ENCODE assay signal across 12 cellular contexts in the genomic region with DNA sequence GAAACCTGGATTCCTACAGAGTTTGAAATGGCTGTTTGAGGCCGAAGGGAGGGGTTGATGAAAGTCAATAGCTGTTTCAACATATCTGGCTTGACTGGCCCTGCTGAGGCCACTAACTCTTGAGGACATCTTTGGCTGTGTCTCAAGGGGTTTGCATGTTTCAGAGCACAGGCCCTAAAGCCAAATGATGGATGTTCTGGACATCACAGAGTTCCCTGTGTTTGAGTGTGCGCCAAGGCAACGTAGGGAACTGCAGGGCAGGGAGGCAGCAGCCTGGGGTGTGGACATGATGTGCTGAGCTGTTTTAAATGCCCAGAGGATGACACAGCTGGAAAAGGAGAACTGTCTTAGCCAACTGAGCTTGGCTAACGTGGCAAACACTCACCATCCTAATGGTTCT.
DNase-seq lines count a peak whose midpoint lies in the region; ATAC-seq and TF ChIP-seq lines count a peak whose summit lies in the region.
"Had no signal": no experiment of that assay in that cellular context is flagged by ENCODE, and none has a peak within 500 bp of the region (broad histone marks: within the 10 kb centered on the region; RNA-seq: fewer than 3 reads in every experiment).

No MANE protein-coding gene starts in this region.

- no peaks in the 10 kb centered on the region for H3K36me3 ChIP-seq in right lobe of liver
- H3K36me3 ChIP-seq in suprapubic skin = peaks cover 5% of the 10 kb centered on the region

- H3K4me3 ChIP-seq in astrocyte of the spinal cord (ENCODE audit: low read depth, low read length) = no peak overlapping the region
- no peak overlapping the region for H3K4me3 ChIP-seq in right lobe of liver
- no peak overlapping the region for H3K4me3 ChIP-seq in suprapubic skin
- H3K4me3 ChIP-seq: skin epidermis had no signal

- TF ChIP-seq EP300 in suprapubic skin (IDR thresholded peaks at IDR 0.05) = no peak

- ATAC-seq in right lobe of liver (peak; percentile 24 to 64 (median 27)), GM21447 (IDR thresholded peaks at IDR 0.05; ENCODE audit: unreplicated experiment) (no peak)

- WGBS in right lobe of liver (ENCODE audit: insufficient coverage, low coverage, low lambda C conversion rate, missing lambda C conversion rate) = 16% methylated on average over 2 of the region's 4 CpGs
- 49% methylated on average over 4 of the region's 4 CpGs for WGBS in suprapubic skin

- H3K27me3 ChIP-seq in right lobe of liver (no peaks in the 10 kb centered on the region), suprapubic skin (no peaks in the 10 kb centered on the region)

- in situ Hi-C loops in astrocyte of the spinal cord (cut with HindIII; ENCODE audit: low sequenced_read_pairs) = no loop called here

- no peaks in the 10 kb centered on the region for H3K9me3 ChIP-seq in right lobe of liver
- H3K9me3 ChIP-seq in suprapubic skin = no peaks in the 10 kb centered on the region

- TF ChIP-seq POLR2A in right lobe of liver (IDR thresholded peaks at IDR 0.05) (peak; percentile 10), suprapubic skin (IDR thresholded peaks at IDR 0.05) (no peak)

- TF ChIP-seq CTCF in astrocyte of the spinal cord (IDR thresholded peaks at IDR 0.05; ENCODE audit: low read depth, low read length) (no peak), right lobe of liver (IDR thresholded peaks at IDR 0.05) (no peak), suprapubic skin (IDR thresholded peaks at IDR 0.05) (no peak)

- H3K4me1 ChIP-seq in right lobe of liver (peaks cover 0 to 24% (median 4%) of the 10 kb centered on the region in 4 donors), suprapubic skin (peaks cover 36% of the 10 kb centered on the region)

- peak overlapping the region in 1 of 3 donors; percentile 69 for H3K27ac ChIP-seq in right lobe of liver
- peak overlapping the region; percentile 81 for H3K27ac ChIP-seq in suprapubic skin

- DNase-seq in HS-5 (ENCODE audit: low read depth) = peak; percentile 80
- peak; percentile 40 for DNase-seq in astrocyte of the spinal cord (ENCODE audit: low read depth, low spot score)
- DNase-seq in right lobe of liver = no peak
- peak; percentile 90 to 93 for DNase-seq in suprapubic skin (ENCODE audit: low spot score in 2 of 2)
- no peak for DNase-seq in OCI-M2 (lab: John Stamatoyannopoulos, UW; ENCODE audit: unreplicated experiment)
- DNase-seq in kidney tubule cell (ENCODE audit: low spot score) = no peak
- DNase-seq: activated T-cell treated with anti-CD3 and anti-CD28 coated beads, Interleukin-2, amount 50 U/mL, for 24 hours; GF-D8; NCI-H510A treated with DMSO at 0.1 percent for 48 hours; stimulated activated naive CD4-positive, alpha-beta T cell treated with Interleukin-2 at 50 U/mL for 16 hours had no signal

- intact Hi-C loops in right lobe of liver (cut with DNase I) = loop anchor here in 1 of 2 donors (10.0 kb wide), 1 partner anchor 85 kb away; no protein-coding TSS in a partner anchor

Comparison
In these comparisons a context has a peak if more than half of its experiments do, and no peak if none do; other contexts are left out.
1. DNase-seq: peak in HS-5 (single experiment), astrocyte of the spinal cord (single experiment) and suprapubic skin (2 of 2); none in right lobe of liver (0 of 3), OCI-M2 (single experiment) and kidney tubule cell (single experiment).